In the genomic region with DNA sequence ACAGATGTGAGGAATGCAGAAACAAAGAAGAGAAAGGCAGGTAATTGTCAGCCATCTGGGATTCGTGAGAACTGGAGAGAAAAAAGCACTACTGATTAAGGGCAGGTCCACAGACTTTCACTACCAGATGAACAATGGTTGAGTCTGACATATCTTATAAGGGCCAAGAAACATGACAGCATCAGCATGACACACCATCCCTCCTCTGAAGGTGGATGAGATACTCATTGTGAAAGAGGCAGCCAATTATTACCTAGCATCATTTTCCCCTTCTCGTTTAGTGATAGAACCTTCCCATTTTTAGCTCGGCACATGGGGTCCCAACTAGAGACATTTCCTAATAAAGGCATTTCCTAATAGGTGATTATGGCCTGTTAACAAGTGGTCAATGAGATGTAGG, we compare ENCODE assay signal across 12 cellular contexts. TPM values are rescaled to one million over a fixed set of nuclear protein-coding genes. Genes with fewer than 3 reads are reported as not detected.
DNase-seq lines count a peak whose midpoint lies in the region; ATAC-seq and TF ChIP-seq lines count a peak whose summit lies in the region.
"Had no signal": no experiment of that assay in that cellular context is flagged by ENCODE, and none has a peak within 500 bp of the region (broad histone marks: within the 10 kb centered on the region; RNA-seq: fewer than 3 reads in every experiment).

No MANE protein-coding gene starts in this region.

- no peak overlapping the region for H3K4me3 Mint-ChIP-seq in activated naive CD8-positive, alpha-beta T cell treated with anti-CD3 and anti-CD28 coated beads, Interleukin-2, amount 50 U/mL, for 24 hours
- no peak overlapping the region for H3K4me3 Mint-ChIP-seq in activated naive CD8-positive, alpha-beta T cell treated with anti-CD3 and anti-CD28 coated beads for 36 hours
- H3K4me3 Mint-ChIP-seq in stimulated activated memory B cell treated with anti-CD40 and anti-IgM and Interleukin-4, amounts not matched to agents 10 μg/mL and 1 μg/mL and 100 μg/mL, for 72 hours, result no peak overlapping the region
- H3K4me3 Mint-ChIP-seq: activated B cell treated with CpG ODN at 0.5 μM for 24 hours; dendritic cell treated with granulocyte-macrophage colony-stimulating factor and Interleukin-4, amounts not matched to agents 40 ng/mL and 50 ng/mL, for 4 days had no signal

- H3K36me3 Mint-ChIP-seq in activated naive CD8-positive, alpha-beta T cell treated with anti-CD3 and anti-CD28 coated beads, Interleukin-2, amount 50 U/mL, for 24 hours (ENCODE audit: low read depth), result no peaks in the 10 kb centered on the region
- H3K36me3 Mint-ChIP-seq in activated naive CD8-positive, alpha-beta T cell treated with anti-CD3 and anti-CD28 coated beads for 36 hours, result no peaks in the 10 kb centered on the region
- H3K36me3 Mint-ChIP-seq in stimulated activated memory B cell treated with anti-CD40 and anti-IgM and Interleukin-4, amounts not matched to agents 10 μg/mL and 1 μg/mL and 100 μg/mL, for 72 hours, result no peaks in the 10 kb centered on the region

- H3K4me1 ChIP-seq in esophagus squamous epithelium, result peaks cover 0 to 12% (median 0%) of the 10 kb centered on the region in 3 donors

- TF ChIP-seq POLR2A in esophagus squamous epithelium (IDR thresholded peaks at IDR 0.05), result no peak

- H3K9me3 ChIP-seq in esophagus squamous epithelium, result no peaks in the 10 kb centered on the region
- H3K9me3 ChIP-seq: Caco-2, neutrophil had no signal

- H3K27ac ChIP-seq in esophagus squamous epithelium, result peak overlapping the region; percentile 43 to 69 (median 51)
- H3K27ac ChIP-seq: neutrophil had no signal

- H3K4me3 ChIP-seq in esophagus squamous epithelium, result no peak overlapping the region

- peaks cover 8% of the 10 kb centered on the region for H3K27me3 Mint-ChIP-seq in activated naive CD8-positive, alpha-beta T cell treated with anti-CD3 and anti-CD28 coated beads, Interleukin-2, amount 50 U/mL, for 24 hours
- peaks cover 24% of the 10 kb centered on the region for H3K27me3 Mint-ChIP-seq in activated naive CD8-positive, alpha-beta T cell treated with anti-CD3 and anti-CD28 coated beads for 36 hours
- peaks cover 17% of the 10 kb centered on the region for H3K27me3 Mint-ChIP-seq in stimulated activated memory B cell treated with anti-CD40 and anti-IgM and Interleukin-4, amounts not matched to agents 10 μg/mL and 1 μg/mL and 100 μg/mL, for 72 hours

- 59 to 60% methylated on average over 3 of the region's 3 CpGs for WGBS in esophagus squamous epithelium, 2 donors

- H3K36me3 ChIP-seq in esophagus squamous epithelium, result no peaks in the 10 kb centered on the region
- H3K36me3 ChIP-seq: neutrophil had no signal

- ATAC-seq in activated naive CD8-positive, alpha-beta T cell treated with anti-CD3 and anti-CD28 coated beads, Interleukin-2, amount 50 U/mL, for 24 hours, result peak; percentile 40
- no peak for ATAC-seq in left colon
- no peak for ATAC-seq in stimulated activated memory B cell treated with anti-CD40 and anti-IgM and Interleukin-4, amounts not matched to agents 10 μg/mL and 1 μg/mL and 100 μg/mL, for 72 hours
- ATAC-seq in GM21717 (IDR thresholded peaks at IDR 0.05; ENCODE audit: unreplicated experiment), result no peak

- DNase-seq in activated naive CD8-positive, alpha-beta T cell treated with anti-CD3 and anti-CD28 coated beads, Interleukin-2, amount 50 U/mL, for 24 hours, result no peak
- DNase-seq in activated naive CD8-positive, alpha-beta T cell treated with anti-CD3 and anti-CD28 coated beads for 36 hours, result no peak
- DNase-seq in NCI-H226, result peak; percentile 52
- DNase-seq in esophagus squamous epithelium (lab: John Stamatoyannopoulos, UW), result no peak
- no peak for DNase-seq in left colon
- DNase-seq in hypothalamus (lab: John Stamatoyannopoulos, UW), result no peak
- DNase-seq: activated B cell treated with CpG ODN at 0.5 μM for 24 hours had no signal

- intact Hi-C loops in esophagus squamous epithelium (cut with DNase I), result no loop called here
- intact Hi-C loops in left colon (cut with DNase I, micrococcal nuclease), result no loop called here

- no peak overlapping the region for H3K27ac Mint-ChIP-seq in activated naive CD8-positive, alpha-beta T cell treated with anti-CD3 and anti-CD28 coated beads, Interleukin-2, amount 50 U/mL, for 24 hours
- no peak overlapping the region for H3K27ac Mint-ChIP-seq in activated naive CD8-positive, alpha-beta T cell treated with anti-CD3 and anti-CD28 coated beads for 36 hours
- no peak overlapping the region for H3K27ac Mint-ChIP-seq in stimulated activated memory B cell treated with anti-CD40 and anti-IgM and Interleukin-4, amounts not matched to agents 10 μg/mL and 1 μg/mL and 100 μg/mL, for 72 hours
- H3K27ac Mint-ChIP-seq: activated B cell treated with CpG ODN at 0.5 μM for 24 hours; dendritic cell treated with granulocyte-macrophage colony-stimulating factor and Interleukin-4, amounts not matched to agents 40 ng/mL and 50 ng/mL, for 4 days had no signal

- TF ChIP-seq CTCF in esophagus squamous epithelium (IDR thresholded peaks at IDR 0.05), result no peak

- no peaks in the 10 kb centered on the region for H3K27me3 ChIP-seq in esophagus squamous epithelium
- H3K27me3 ChIP-seq: neutrophil had no signal

- no peaks in the 10 kb centered on the region for H3K9me3 Mint-ChIP-seq in activated naive CD8-positive, alpha-beta T cell treated with anti-CD3 and anti-CD28 coated beads, Interleukin-2, amount 50 U/mL, for 24 hours
- no peaks in the 10 kb centered on the region for H3K9me3 Mint-ChIP-seq in activated naive CD8-positive, alpha-beta T cell treated with anti-CD3 and anti-CD28 coated beads for 36 hours
- no peaks in the 10 kb centered on the region for H3K9me3 Mint-ChIP-seq in stimulated activated memory B cell treated with anti-CD40 and anti-IgM and Interleukin-4, amounts not matched to agents 10 μg/mL and 1 μg/mL and 100 μg/mL, for 72 hours
- H3K9me3 Mint-ChIP-seq: activated B cell treated with CpG ODN at 0.5 μM for 24 hours; dendritic cell treated with granulocyte-macrophage colony-stimulating factor and Interleukin-4, amounts not matched to agents 40 ng/mL and 50 ng/mL, for 4 days had no signal

- H3K4me1 Mint-ChIP-seq in activated naive CD8-positive, alpha-beta T cell treated with anti-CD3 and anti-CD28 coated beads, Interleukin-2, amount 50 U/mL, for 24 hours, result no peaks in the 10 kb centered on the region
- no peaks in the 10 kb centered on the region for H3K4me1 Mint-ChIP-seq in activated naive CD8-positive, alpha-beta T cell treated with anti-CD3 and anti-CD28 coated beads for 36 hours
- no peaks in the 10 kb centered on the region for H3K4me1 Mint-ChIP-seq in stimulated activated memory B cell treated with anti-CD40 and anti-IgM and Interleukin-4, amounts not matched to agents 10 μg/mL and 1 μg/mL and 100 μg/mL, for 72 hours
- H3K4me1 Mint-ChIP-seq: activated B cell treated with CpG ODN at 0.5 μM for 24 hours had no signal

RNA-seq across cellular contexts. Expression of a gene that starts 19.2 kb away (rescaled TPM):
- total RNA-seq in activated naive CD8-positive, alpha-beta T cell treated with anti-CD3 and anti-CD28 coated beads for 36 hours, result under 1 TPM; 0.58 to 0.72 TPM
- total RNA-seq in esophagus squamous epithelium (10 to 100 TPM in 3 of 4 donors, 1 to 10 TPM in 1; 3.8 to 25.0 (median 18.6) TPM), left colon (10 to 100 TPM; 41.2 TPM)
